In the genomic region with DNA sequence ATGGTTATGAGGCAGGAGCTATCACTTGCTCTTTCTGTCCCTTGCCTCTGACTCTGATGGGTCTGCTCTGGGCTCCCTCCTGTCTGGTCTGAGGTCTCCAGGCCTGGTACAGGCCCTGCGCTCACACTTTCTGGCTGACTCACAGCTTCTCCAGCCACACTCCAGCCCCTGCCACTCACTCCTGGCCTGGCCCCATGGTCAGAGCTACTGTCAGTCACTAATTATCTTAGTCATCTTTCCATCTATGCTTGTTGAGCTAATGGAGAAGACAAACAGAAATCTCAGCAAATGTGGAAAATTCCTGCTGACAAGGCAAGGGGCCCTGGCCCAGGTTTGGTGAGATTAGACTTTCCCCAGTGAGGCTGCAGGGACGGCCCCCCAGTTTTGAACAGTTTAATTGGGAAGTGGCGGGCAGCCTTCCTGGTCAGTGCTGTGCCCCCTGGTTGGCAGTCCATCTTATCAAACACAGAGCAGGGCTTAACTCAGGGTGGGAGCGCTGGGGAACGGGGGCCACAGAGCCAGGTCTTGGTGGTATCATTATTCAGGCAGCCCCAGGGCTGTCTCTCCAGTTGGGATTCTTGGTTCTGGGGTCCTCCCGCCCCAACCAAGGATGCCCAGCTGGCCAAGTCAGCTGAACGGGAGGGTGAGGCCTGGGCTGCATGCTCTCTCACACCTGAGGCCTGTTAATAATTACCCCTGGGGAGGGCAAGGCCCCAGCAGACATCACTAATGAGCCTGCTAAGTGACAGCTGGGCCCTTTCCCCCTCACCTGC, we compare ENCODE assay signal across 18 cellular contexts.
A peak's percentile ranks its signal among the peaks of the same experiment; 100 is the strongest.
DNase-seq lines count a peak whose midpoint lies in the region; ATAC-seq, FAIRE-seq and TF ChIP-seq lines count a peak whose summit lies in the region.
"Had no signal": no experiment of that assay in that cellular context is flagged by ENCODE, and none has a peak within 500 bp of the region (broad histone marks: within the 10 kb centered on the region; RNA-seq: fewer than 3 reads in every experiment).

No MANE protein-coding gene starts in this region.

- DNase-seq in COLO668 (lab: John Stamatoyannopoulos, UW; ENCODE audit: unreplicated experiment) (peak; percentile 52), M059J (ENCODE audit: low read depth) (peak; percentile 90), K562 (ENCODE audit: extremely low read depth in 1 of 4, low spot score in 3 of 4) (peak in 1 of 4 experiments; percentile 29), mucosa of gallbladder (ENCODE audit: low spot score) (peak; percentile 67), anterior cingulate cortex (lab: John Stamatoyannopoulos, UW) (no peak), T-helper 9 cell (no peak), prostate gland (ENCODE audit: low spot score) (no peak), NCI-H345 treated with DMSO at 0.1 percent for 48 hours (lab: John Stamatoyannopoulos, UW; ENCODE audit: unreplicated experiment) (no peak)
- DNase-seq: activated CD4-positive, alpha-beta T cell treated with anti-CD3 and anti-CD28 coated beads, Interleukin-2, amount 50 U/mL, for 48 hours; DMS79 treated with DMSO at 0.1 percent for 48 hours; esophagus squamous epithelium; NCI-H1092 treated with DMSO at 0.1 percent for 48 hours; NCI-H226; RPMI8226; stimulated activated CD4-positive, alpha-beta T cell treated with anti-CD3 and anti-CD28 coated beads, Interleukin-15, amount 100 ng/mL, for 24 hours had no signal

- no peak overlapping the region for H2AFZ ChIP-seq in K562 (ENCODE audit: low read depth, low read length)

- CTCF ChIA-PET in K562 (lab: Yijun Ruan, JAX; ENCODE audit: low intra/inter-chr PET ratio): no interaction called here

- FAIRE-seq in K562 (lab: Jason Lieb, UNC): no peak

- H3K4me2 ChIP-seq in K562 (ENCODE audit: insufficient read depth, low read length): no peak overlapping the region

- WGBS in K562 (ENCODE audit: insufficient coverage, low coverage, missing lambda C conversion rate): 33% methylated on average over 7 of the region's 7 CpGs
- 94% methylated on average over 7 of the region's 7 CpGs for WGBS in prostate gland

- no peak overlapping the region for H3K9ac ChIP-seq in K562 (ENCODE audit: insufficient read depth in 1 of 2, low read depth in 2 of 2, low read length in 2 of 2)

- H3K9me3 ChIP-seq in K562 (replicated peaks; ENCODE audit: control insufficient read depth, insufficient read depth, low read depth, low read length) (no peaks in the 10 kb centered on the region), prostate gland (no peaks in the 10 kb centered on the region)
- H3K9me3 ChIP-seq: adrenal gland, esophagus squamous epithelium, neutrophil, thyroid gland had no signal

- in situ Hi-C loops in K562 (cut with MboI): no loop called here

- no peaks in the 10 kb centered on the region for H3K9me1 ChIP-seq in K562 (ENCODE audit: control insufficient read depth, insufficient read depth, low read length)

- no peaks in the 10 kb centered on the region for H3K79me2 ChIP-seq in K562 (ENCODE audit: control insufficient read depth, insufficient read depth, low read length)

- H4K20me1 ChIP-seq in K562 (replicated peaks; ENCODE audit: control insufficient read depth, insufficient read depth, low read length): 0 out of 2 replicates have a peak, but pooled peaks cover 7% of the 10 kb centered on the region

- POLR2A ChIA-PET in K562 (lab: Yijun Ruan, JAX): interaction anchor here (0.5 to 1.6 kb wide), 10 partner anchors 11 to 307 kb away, joined by 3 to 6 read pairs (median 3); no protein-coding TSS in a partner anchor

- H3K4me3 ChIP-seq in K562 (no peak overlapping the region), prostate gland (no peak overlapping the region)
- H3K4me3 ChIP-seq: adrenal gland, esophagus squamous epithelium, thyroid gland had no signal

- TF ChIP-seq CTCF in K562 (IDR thresholded peaks at IDR 0.05 in 2 of 3, conservative IDR thresholded peaks at IDR 0.05 in 1 of 3; ENCODE audit: insufficient read depth in 2 of 3, low read depth in 1 of 3, low read length in 3 of 3): no peak
- no peak for TF ChIP-seq CTCF in prostate gland (IDR thresholded peaks at IDR 0.05)

- peak; percentile 9; the same call in 1 of the 3 replicates for ATAC-seq in K562

- no peak for TF ChIP-seq RAD21 in K562 (CRISPR knock-in tag; conservative IDR thresholded peaks at IDR 0.05 in 1 of 2, IDR thresholded peaks at IDR 0.05 in 1 of 2)

- no peak for TF ChIP-seq EP300 in K562 (IDR thresholded peaks at IDR 0.05; ENCODE audit: low read length)

- TF ChIP-seq POLR2A in K562 (conservative IDR thresholded peaks at IDR 0.05) (no peak), prostate gland (IDR thresholded peaks at IDR 0.05) (no peak)

- H3K27me3 ChIP-seq in K562 (ENCODE audit: control insufficient read depth in 2 of 2, insufficient read depth in 2 of 2, low read length in 2 of 2) (peaks cover 19 to 22% of the 10 kb centered on the region in 2 experiments; a peak in 4 of 5 replicates), prostate gland (replicated peaks; ENCODE audit: insufficient read depth) (no peaks in the 10 kb centered on the region)
- H3K27me3 ChIP-seq: adrenal gland, neutrophil, thyroid gland had no signal

- no TSS peak for BruUV-seq in K562 (replicated peaks; lab: Mats Ljungman, UMichigan)

- H3K4me1 ChIP-seq in K562 (replicated peaks in 1 of 2; ENCODE audit: control insufficient read depth in 2 of 2, insufficient read depth in 2 of 2, low read length in 2 of 2) (peaks cover 21 to 23% of the 10 kb centered on the region in 2 experiments), prostate gland (replicated peaks) (no peaks in the 10 kb centered on the region)

- intact Hi-C loops in K562 (cut with micrococcal nuclease) (loop anchor here (10.0 kb wide), 1 partner anchor 169 kb away; no protein-coding TSS in a partner anchor), prostate gland (cut with DNase I) (no loop called here)

- no peaks in the 10 kb centered on the region for H3K36me3 ChIP-seq in K562 (ENCODE audit: control insufficient read depth, insufficient read depth, low read length)
- no peaks in the 10 kb centered on the region for H3K36me3 ChIP-seq in prostate gland
- H3K36me3 ChIP-seq: adrenal gland, esophagus squamous epithelium, neutrophil, thyroid gland had no signal

- H3K27ac ChIP-seq in K562 (ENCODE audit: extremely low read depth, low read depth, low read length) (no peak overlapping the region), prostate gland (no peak overlapping the region)
- H3K27ac ChIP-seq: adrenal gland, esophagus squamous epithelium, neutrophil, thyroid gland had no signal

TF ChIP-seq in K562, 482 proteins besides CTCF, POLR2A, EP300 and RAD21 (continues in another document):
- TF ChIP-seq ZNF316 (IDR thresholded peaks at IDR 0.05) (peak; percentile 50), ATF7 (IDR thresholded peaks at IDR 0.05) (0 out of 2 replicates have a peak, but pooled peaks have one; percentile 18), JUN (IDR thresholded peaks at IDR 0.05; ENCODE audit: borderline replicate concordance, low read depth, low read length) (peak; percentile 76), JUN (CRISPR knock-in tag; IDR thresholded peaks at IDR 0.05; ENCODE audit: borderline replicate concordance) (no peak), FOSL1 (tag; conservative IDR thresholded peaks at IDR 0.05) (peak; percentile 50; the same call in 1 of the 2 replicates), MAFG (tag; conservative IDR thresholded peaks at IDR 0.05) (peak; percentile 32; the same call in 1 of the 2 replicates), MXI1 (IDR thresholded peaks at IDR 0.05; ENCODE audit: low read depth, low read length) (no peak), TSC22D4 (tag; IDR thresholded peaks at IDR 0.05) (no peak)

Comparison
In these comparisons a context has a peak if more than half of its experiments do, and no peak if none do; other contexts are left out.
1. DNase-seq: peak in COLO668 (single experiment), M059J (single experiment) and mucosa of gallbladder (single experiment); none in anterior cingulate cortex (0 of 58), T-helper 9 cell (single experiment), prostate gland (single experiment) and NCI-H345 treated with DMSO at 0.1 percent for 48 hours (single experiment).